ENCODE assay signal across 18 cellular contexts in genomic region chr1:60170709-60171108, GRCh38.
DNase-seq lines count a peak whose midpoint lies in the region; ATAC-seq and TF ChIP-seq lines count a peak whose summit lies in the region.
"Had no signal": no experiment of that assay in that cellular context is flagged by ENCODE, and none has a peak within 500 bp of the region (broad histone marks: within the 10 kb centered on the region; RNA-seq: fewer than 3 reads in every experiment).

No MANE protein-coding gene starts in this region.

- H3K4me3 Mint-ChIP-seq in endodermal cell: no peak overlapping the region
- H3K4me3 Mint-ChIP-seq: CD4-positive, CD25-positive, alpha-beta regulatory T cell had no signal

- no peaks in the 10 kb centered on the region for H3K36me3 Mint-ChIP-seq in endodermal cell (ENCODE audit: low read depth)
- H3K36me3 Mint-ChIP-seq: CD4-positive, CD25-positive, alpha-beta regulatory T cell had no signal

- intact Hi-C loops in Right ventricle myocardium inferior (cut with DNase I): no loop called here

- H3K4me1 Mint-ChIP-seq in endodermal cell: no peaks in the 10 kb centered on the region
- H3K4me1 Mint-ChIP-seq: CD4-positive, CD25-positive, alpha-beta regulatory T cell had no signal

- no peak for ATAC-seq in Right ventricle myocardium inferior
- no peak for ATAC-seq in foreskin keratinocyte
- ATAC-seq: K562, Panc1 had no signal

- H3K9me3 ChIP-seq in cardiac muscle cell (ENCODE audit: low read depth) (no peaks in the 10 kb centered on the region), endodermal cell (ENCODE audit: control insufficient read depth, low read length) (peaks cover 6% of the 10 kb centered on the region)
- H3K9me3 ChIP-seq: Caco-2 had no signal

- no peaks in the 10 kb centered on the region for H3K27me3 Mint-ChIP-seq in endodermal cell (ENCODE audit: insufficient read depth)
- H3K27me3 Mint-ChIP-seq: CD4-positive, CD25-positive, alpha-beta regulatory T cell had no signal

- peak; percentile 4 for TF ChIP-seq CTCF in cardiac muscle cell (IDR thresholded peaks at IDR 0.05; ENCODE audit: low read depth, low read length)
- peak; percentile 32 for TF ChIP-seq CTCF in endodermal cell (conservative IDR thresholded peaks at IDR 0.05)
- peak; percentile 7 for TF ChIP-seq CTCF in foreskin keratinocyte (conservative IDR thresholded peaks at IDR 0.05)

- H3K4me3 ChIP-seq in cardiac muscle cell (no peak overlapping the region), endodermal cell (ENCODE audit: low read length) (no peak overlapping the region)
- H3K4me3 ChIP-seq: K562 had no signal

- no peaks in the 10 kb centered on the region for H3K4me1 ChIP-seq in cardiac muscle cell (ENCODE audit: low read depth)
- H3K4me1 ChIP-seq in endodermal cell (ENCODE audit: control insufficient read depth, insufficient read depth, low read length): no peaks in the 10 kb centered on the region
- H3K4me1 ChIP-seq in foreskin keratinocyte: no peaks in the 10 kb centered on the region
- H3K4me1 ChIP-seq: Caco-2 had no signal

- H3K36me3 ChIP-seq in cardiac muscle cell (no peaks in the 10 kb centered on the region), endodermal cell (ENCODE audit: control insufficient read depth, insufficient read depth, low read length) (no peaks in the 10 kb centered on the region)

- no peak overlapping the region for H3K27ac Mint-ChIP-seq in endodermal cell
- H3K27ac Mint-ChIP-seq: CD4-positive, CD25-positive, alpha-beta regulatory T cell had no signal

- in situ Hi-C loops in ACHN (cut with HindIII; ENCODE audit: low pct_ligation_motif_present, low pct_unique_long_range_greater_than_20kb, low sequenced_read_pairs): no loop called here

- DNase-seq in cardiac muscle cell (ENCODE audit: low read depth in 1 of 2, low spot score in 1 of 2) (no peak), Right ventricle myocardium inferior (ENCODE audit: missing footprints) (no peak), endodermal cell (no peak), foreskin keratinocyte (no peak), NAMALWA (ENCODE audit: low spot score) (no peak), ACHN (no peak)
- no peak for DNase-seq in activated CD4-positive, CD25-positive, alpha-beta regulatory T cell (lab: John Stamatoyannopoulos, UW)
- DNase-seq: Caco-2; CD4-positive, CD25-positive, alpha-beta regulatory T cell; EL; HCEC 1CT; MV-4-11; NCI-H1436 treated with DMSO at 0.1 percent for 48 hours; NCI-H2081 treated with DMSO at 0.1 percent for 48 hours; NCI-H2227 treated with DMSO at 0.1 percent for 48 hours; NCI-H524 had no signal

- H3K9ac ChIP-seq in endodermal cell (ENCODE audit: extremely low read depth, low read length, poor library complexity, severe bottlenecking): no peak overlapping the region

- no peaks in the 10 kb centered on the region for H3K27me3 ChIP-seq in cardiac muscle cell
- H3K27me3 ChIP-seq in endodermal cell (ENCODE audit: control insufficient read depth, insufficient read depth, low read length, poor library complexity, severe bottlenecking): no peaks in the 10 kb centered on the region
- H3K27me3 ChIP-seq in foreskin keratinocyte: peaks cover 7% of the 10 kb centered on the region

- H3K9me3 Mint-ChIP-seq in endodermal cell: no peaks in the 10 kb centered on the region

- H3K27ac ChIP-seq in cardiac muscle cell (no peak overlapping the region), endodermal cell (ENCODE audit: low read depth, low read length) (no peak overlapping the region), foreskin keratinocyte (no peak overlapping the region)
